In genomic region chr2:232541195-232541960, GRCh38 we compare ENCODE assay signal across 18 cellular contexts. TPM values are rescaled to one million over a fixed set of nuclear protein-coding genes. Genes with fewer than 3 reads are reported as not detected.
DNase-seq lines count a peak whose midpoint lies in the region; ATAC-seq, FAIRE-seq and TF ChIP-seq lines count a peak whose summit lies in the region.
"Had no signal": no experiment of that assay in that cellular context is flagged by ENCODE, and none has a peak within 500 bp of the region (broad histone marks: within the 10 kb centered on the region; RNA-seq: fewer than 3 reads in every experiment).

No MANE protein-coding gene starts in this region.

- H3K4me3 ChIP-seq in GM12878: no peak overlapping the region
- H3K4me3 ChIP-seq in naive thymus-derived CD4-positive, alpha-beta T cell (ENCODE audit: low read length): no peak overlapping the region
- H3K4me3 ChIP-seq: ascending aorta, thyroid gland had no signal

- no peaks in the 10 kb centered on the region for H3K79me2 ChIP-seq in GM12878 (ENCODE audit: control insufficient read depth, insufficient read depth, low read length)

- no peak for ATAC-seq in GM12878
- peak; percentile 45 for ATAC-seq in naive thymus-derived CD4-positive, alpha-beta T cell
- no peak for ATAC-seq in HG03432 (IDR thresholded peaks at IDR 0.05; ENCODE audit: unreplicated experiment)

- H3K4me1 Mint-ChIP-seq in naive thymus-derived CD4-positive, alpha-beta T cell: peaks cover 5 to 21% (median 14%) of the 10 kb centered on the region in 7 donors
- H3K4me1 Mint-ChIP-seq in Calu3 (ENCODE audit: low read depth, unreplicated experiment): no peaks in the 10 kb centered on the region

- peaks cover 0 to 12% (median 9%) of the 10 kb centered on the region in 5 donors for H3K27me3 Mint-ChIP-seq in naive thymus-derived CD4-positive, alpha-beta T cell
- peaks cover 32% of the 10 kb centered on the region for H3K27me3 Mint-ChIP-seq in Calu3 (ENCODE audit: unreplicated experiment)

- 60% methylated on average over 18 of the region's 19 CpGs for WGBS in GM12878 (ENCODE audit: insufficient coverage, insufficient replicate concordance, low lambda C conversion rate, missing lambda C conversion rate)

- no peaks in the 10 kb centered on the region for H4K20me1 ChIP-seq in GM12878 (ENCODE audit: control insufficient read depth, insufficient read depth)

- no peaks in the 10 kb centered on the region for H3K36me3 ChIP-seq in GM12878 (ENCODE audit: control insufficient read depth in 2 of 2, insufficient read depth in 2 of 2, low read length in 1 of 2)
- H3K36me3 ChIP-seq in naive thymus-derived CD4-positive, alpha-beta T cell (ENCODE audit: control insufficient read depth in 2 of 3, insufficient read depth in 3 of 3, low read length in 3 of 3): peaks cover 0 to 16% (median 0%) of the 10 kb centered on the region in 3 experiments
- H3K36me3 ChIP-seq: ascending aorta, thyroid gland had no signal

- no peak overlapping the region for H3K4me3 Mint-ChIP-seq in naive thymus-derived CD4-positive, alpha-beta T cell
- no peak overlapping the region for H3K4me3 Mint-ChIP-seq in Calu3 (ENCODE audit: low read depth, unreplicated experiment)
- H3K4me3 Mint-ChIP-seq: activated CD4-positive, alpha-beta T cell treated with anti-CD3 and anti-CD28 coated beads, Interleukin-2, amount 10 ng/mL, durations not matched to agents 7 days and 5 days; activated T-helper 1 cell treated with anti-CD3 and anti-CD28 coated beads, Interleukin-12 subunit alpha, Interleukin-12 subunit beta, Interleukin-2, Interleukin-4 antibody, amounts not matched to agents 30 ng/mL and 10 ng/mL and 1 ng/mL, durations not matched to agents 14 hours and 24 hours and 36 hours; T-helper 1 cell treated with Interleukin-12 subunit alpha and Interleukin-12 subunit beta and Interleukin-4 antibody, amounts not matched to agents 30 μg/mL and 1 μg/mL, for 36 hours had no signal

- RAD21 ChIA-PET in GM12878 (lab: Charles Lee; ENCODE audit: unreplicated experiment): no interaction called here

- TF ChIP-seq EP300 in GM12878 (IDR thresholded peaks at IDR 0.05; ENCODE audit: borderline replicate concordance in 1 of 2, control insufficient read depth in 1 of 2, low read depth in 2 of 2, low read length in 2 of 2): no peak

- H3K9me3 ChIP-seq in GM12878 (replicated peaks; ENCODE audit: control insufficient read depth, insufficient read depth, low read length): peaks cover 1% of the 10 kb centered on the region; the same call in 2 of the 3 replicates
- no peaks in the 10 kb centered on the region for H3K9me3 ChIP-seq in naive thymus-derived CD4-positive, alpha-beta T cell (ENCODE audit: control insufficient read depth in 2 of 3, low read length in 3 of 3)
- H3K9me3 ChIP-seq: ascending aorta, thyroid gland had no signal

- CTCF ChIA-PET in GM12878 (lab: Yijun Ruan, JAX) (no interaction called here), Calu3 (lab: Charles Lee) (no interaction called here)
- CTCF ChIA-PET in naive thymus-derived CD4-positive, alpha-beta T cell (lab: Charles Lee): interaction anchor here (0.6 kb wide), 1 partner anchor 1900 kb away, joined by 4 read pairs; no protein-coding TSS in a partner anchor

- POLR2A ChIA-PET in GM12878 (lab: Charles Lee): no interaction called here
- POLR2A ChIA-PET in naive thymus-derived CD4-positive, alpha-beta T cell (lab: Charles Lee): no interaction called here

- BruUV-seq in GM12878 (replicated peaks; lab: Mats Ljungman, UMichigan) (no TSS peak), Calu3 (replicated peaks; lab: Mats Ljungman, UMichigan) (no TSS peak)

- H3K4me1 ChIP-seq in GM12878 (ENCODE audit: control insufficient read depth, insufficient read depth, low read length): peaks cover 4% of the 10 kb centered on the region; the same call in 1 of the 2 replicates
- H3K4me1 ChIP-seq in naive thymus-derived CD4-positive, alpha-beta T cell (ENCODE audit: control insufficient read depth in 2 of 2, insufficient read depth in 2 of 2, low read length in 2 of 2): peaks cover 0 to 4% of the 10 kb centered on the region in 2 donors
- H3K4me1 ChIP-seq: ascending aorta, thyroid gland had no signal

- no peak overlapping the region for H3K27ac ChIP-seq in GM12878 (ENCODE audit: control insufficient read depth, insufficient read depth)
- no peak overlapping the region for H3K27ac ChIP-seq in naive thymus-derived CD4-positive, alpha-beta T cell (ENCODE audit: low read depth, low read length)
- H3K27ac ChIP-seq: ascending aorta, thyroid gland had no signal

- peak; percentile 49 for TF ChIP-seq POLR2A in GM12878 (IDR thresholded peaks at IDR 0.05; ENCODE audit: low read depth, low read length)

- intact Hi-C loops in GM12878 (cut with micrococcal nuclease; ENCODE audit: unreplicated experiment): no loop called here
- intact Hi-C loops in naive thymus-derived CD4-positive, alpha-beta T cell (cut with micrococcal nuclease): no loop called here
- intact Hi-C loops in Calu3 (cut with micrococcal nuclease; ENCODE audit: unreplicated experiment): no loop called here

- TF ChIP-seq CTCF in GM12878 (IDR thresholded peaks at IDR 0.05 in 2 of 3, conservative IDR thresholded peaks at IDR 0.05 in 1 of 3; ENCODE audit: control insufficient read depth in 2 of 3, extremely low read depth in 1 of 3, insufficient read depth in 1 of 3, low read depth in 3 of 3, low read length in 3 of 3) (no peak), Calu3 (IDR thresholded peaks at IDR 0.05; ENCODE audit: unreplicated experiment) (no peak)

- no peaks in the 10 kb centered on the region for H3K27me3 ChIP-seq in GM12878 (replicated peaks in 1 of 2; ENCODE audit: control insufficient read depth in 2 of 2, insufficient read depth in 2 of 2, low read length in 1 of 2)
- no peaks in the 10 kb centered on the region for H3K27me3 ChIP-seq in naive thymus-derived CD4-positive, alpha-beta T cell (ENCODE audit: control insufficient read depth in 2 of 2, insufficient read depth in 2 of 2, low read length in 2 of 2)
- H3K27me3 ChIP-seq: ascending aorta, thyroid gland had no signal

- no peak overlapping the region for H3K4me2 ChIP-seq in GM12878 (ENCODE audit: control insufficient read depth, insufficient read depth)

- SMC1A ChIA-PET in GM12878 (lab: Charles Lee; ENCODE audit: uncharacterized antibody, unreplicated experiment): no interaction called here

- H2AFZ ChIP-seq in GM12878 (ENCODE audit: control insufficient read depth, low read depth, low read length): no peak overlapping the region

- no peak for TF ChIP-seq RAD21 in GM12878 (IDR thresholded peaks at IDR 0.05; ENCODE audit: insufficient read depth, low read depth, low read length)

- H3K9ac ChIP-seq in GM12878 (ENCODE audit: control insufficient read depth, insufficient read depth, low read length): no peak overlapping the region

- H3K36me3 Mint-ChIP-seq in naive thymus-derived CD4-positive, alpha-beta T cell: peaks cover under 1 to 19% (median 5%) of the 10 kb centered on the region in 5 donors
- peaks cover 16% of the 10 kb centered on the region for H3K36me3 Mint-ChIP-seq in Calu3 (ENCODE audit: insufficient read depth, unreplicated experiment)

- no peak for FAIRE-seq in GM12878 (lab: Jason Lieb, UNC)

- H3K9me3 Mint-ChIP-seq in naive thymus-derived CD4-positive, alpha-beta T cell: peaks cover 0 to 3% (median 0%) of the 10 kb centered on the region in 11 donors
- H3K9me3 Mint-ChIP-seq in Calu3 (ENCODE audit: low read depth, unreplicated experiment): no peaks in the 10 kb centered on the region

- in situ Hi-C loops in KBM-7 (cut with MboI; ENCODE audit: low pct_unique_long_range_greater_than_20kb, low sequenced_read_pairs) (no loop called here), GM12878 (cut with MboI) (no loop called here)

- peak; percentile 9 for DNase-seq in AG20443 (ENCODE audit: low spot score)
- peak; percentile 20 for DNase-seq in KBM-7
- DNase-seq in GM12878 (ENCODE audit: low read depth, low spot score): no peak
- DNase-seq in naive thymus-derived CD4-positive, alpha-beta T cell: no peak
- DNase-seq in Calu3: no peak
- DNase-seq in NCI-H2171 treated with DMSO at 0.1 percent for 48 hours (lab: John Stamatoyannopoulos, UW): no peak
- no peak for DNase-seq in NCI-H82 (lab: John Stamatoyannopoulos, UW)
- DNase-seq: activated CD4-positive, alpha-beta T cell treated with anti-CD3 and anti-CD28 coated beads, Interleukin-2, amount 10 ng/mL, durations not matched to agents 7 days and 5 days; cortex of kidney; GOT3; MM.1S; thyroid gland had no signal

- H3K27ac Mint-ChIP-seq in naive thymus-derived CD4-positive, alpha-beta T cell: peak overlapping the region in 1 of 9 donors; percentile 88
- H3K27ac Mint-ChIP-seq in Calu3 (ENCODE audit: unreplicated experiment): no peak overlapping the region
- H3K27ac Mint-ChIP-seq: activated CD4-positive, alpha-beta T cell treated with anti-CD3 and anti-CD28 coated beads, Interleukin-2, amount 10 ng/mL, durations not matched to agents 7 days and 5 days; activated T-helper 1 cell treated with anti-CD3 and anti-CD28 coated beads, Interleukin-12 subunit alpha, Interleukin-12 subunit beta, Interleukin-2, Interleukin-4 antibody, amounts not matched to agents 30 ng/mL and 10 ng/mL and 1 ng/mL, durations not matched to agents 14 hours and 24 hours and 36 hours; T-helper 1 cell treated with Interleukin-12 subunit alpha and Interleukin-12 subunit beta and Interleukin-4 antibody, amounts not matched to agents 30 μg/mL and 1 μg/mL, for 36 hours had no signal

RNA-seq across cellular contexts. Expression of gene CHRNG, which starts 1.9 kb away (rescaled TPM):
- not detected in 2 replicates for total RNA-seq in GM12878 (2013; cell fraction: nucleolus; rRNA removed)
- 0.05 TPM in 1 of 2 replicates, not detected in the other for total RNA-seq in GM12878 (2014; rRNA removed)
- not detected in 2 replicates for total RNA-seq in GM12878 (2014; rRNA removed; fragmentation: Illumina TruSeq; extraction: Trizol)
- not detected in 2 replicates for total RNA-seq in GM12878 (2021)
- not detected for polyA plus RNA-seq in GM12878 (2011; ENCODE audit: low read depth)
- not detected in 2 replicates for polyA plus RNA-seq in GM12878 (2011; rRNA removed)
- not detected in 2 replicates for polyA plus RNA-seq in GM12878 (2011; cell fraction: cytosol; rRNA removed)
- polyA plus RNA-seq in GM12878 (2011; cell fraction: nucleus; rRNA removed): not detected in 2 replicates
- polyA plus RNA-seq in GM12878 (2012): 0.08 and 0.11 TPM in 2 replicates
- polyA plus RNA-seq in GM12878 (2014; fragmentation: Illumina TruSeq; extraction: Trizol): not detected in 2 replicates
- not detected for polyA plus RNA-seq in GM12878 (2014; fragmentation: Nextera tagmentation; extraction: Ambion mirVana)
- polyA plus RNA-seq in GM12878 (2014; rRNA removed): not detected in 2 replicates
- under 1 TPM in 1 of 2 experiments, not detected in 1; 0.17 TPM for polyA plus RNA-seq in GM12878 (2016; fragmentation: Nextera tagmentation; extraction: Ambion mirVana)
- polyA minus RNA-seq in GM12878 (2011; rRNA and poly(A)+ RNA removed): not detected in 2 replicates
- not detected in 2 replicates for polyA minus RNA-seq in GM12878 (2011; cell fraction: cytosol; rRNA and poly(A)+ RNA removed)
- not detected in 2 replicates for polyA minus RNA-seq in GM12878 (2011; cell fraction: nucleus; rRNA and poly(A)+ RNA removed)
- total RNA-seq in naive thymus-derived CD4-positive, alpha-beta T cell: not detected
- under 1 TPM; 0.10 to 0.26 TPM for polyA plus RNA-seq in naive thymus-derived CD4-positive, alpha-beta T cell
- total RNA-seq in Calu3 (2022): not detected in 2 replicates
- total RNA-seq: activated CD4-positive, alpha-beta T cell treated with anti-CD3 and anti-CD28 coated beads, Interleukin-2, amount 10 ng/mL, durations not matched to agents 7 days and 5 days; activated T-helper 1 cell treated with anti-CD3 and anti-CD28 coated beads, Interleukin-12 subunit alpha, Interleukin-12 subunit beta, Interleukin-2, Interleukin-4 antibody, amounts not matched to agents 30 ng/mL and 10 ng/mL and 1 ng/mL, durations not matched to agents 14 hours and 24 hours and 36 hours; ascending aorta; pulmonary artery endothelial cell; thyroid gland had no signal
- polyA plus RNA-seq: esophagus had no signal

RNA-seq across cellular contexts. Expression of gene TIGD1, which starts 9.0 kb away (rescaled TPM):
- 55.5 and 58.6 TPM in 2 replicates for total RNA-seq in GM12878 (2013; cell fraction: nucleolus; rRNA removed)
- 5.9 and 7.4 TPM in 2 replicates for total RNA-seq in GM12878 (2014; rRNA removed)
- 5.6 and 6.0 TPM in 2 replicates for total RNA-seq in GM12878 (2014; rRNA removed; fragmentation: Illumina TruSeq; extraction: Trizol)
- total RNA-seq in GM12878 (2021): 4.6 and 5.3 TPM in 2 replicates
- 1.7 TPM for polyA plus RNA-seq in GM12878 (2011; ENCODE audit: low read depth)
- polyA plus RNA-seq in GM12878 (2011; rRNA removed): 4.2 and 5.7 TPM in 2 replicates
- 1.9 TPM in 2 replicates for polyA plus RNA-seq in GM12878 (2011; cell fraction: cytosol; rRNA removed)
- 17.3 and 17.9 TPM in 2 replicates for polyA plus RNA-seq in GM12878 (2011; cell fraction: nucleus; rRNA removed)
- 1.6 and 2.5 TPM in 2 replicates for polyA plus RNA-seq in GM12878 (2012)
- polyA plus RNA-seq in GM12878 (2014; fragmentation: Illumina TruSeq; extraction: Trizol): 5.2 and 6.6 TPM in 2 replicates
- polyA plus RNA-seq in GM12878 (2014; fragmentation: Nextera tagmentation; extraction: Ambion mirVana): 1 to 10 TPM; 1.4 to 2.0 TPM
- 5.6 and 5.9 TPM in 2 replicates for polyA plus RNA-seq in GM12878 (2014; rRNA removed)
- 1 to 10 TPM; 6.6 to 8.4 TPM for polyA plus RNA-seq in GM12878 (2016; fragmentation: Nextera tagmentation; extraction: Ambion mirVana)
- 7.4 and 8.3 TPM in 2 replicates for polyA minus RNA-seq in GM12878 (2011; rRNA and poly(A)+ RNA removed)
- polyA minus RNA-seq in GM12878 (2011; cell fraction: cytosol; rRNA and poly(A)+ RNA removed): 0.80 and 1.6 TPM in 2 replicates
- polyA minus RNA-seq in GM12878 (2011; cell fraction: nucleus; rRNA and poly(A)+ RNA removed): 19.8 and 23.3 TPM in 2 replicates
- 10 to 100 TPM in 4 of 5 experiments, 1 to 10 TPM in 1; 9.7 to 23.4 (median 19.3) TPM for total RNA-seq in naive thymus-derived CD4-positive, alpha-beta T cell
- polyA plus RNA-seq in naive thymus-derived CD4-positive, alpha-beta T cell: 10 to 100 TPM; 17.1 to 23.8 TPM
- total RNA-seq in Calu3 (2022): 14.9 and 15.5 TPM in 2 replicates

RNA-seq across cellular contexts. Expression of gene EIF4E2, which starts 9.1 kb away (rescaled TPM):
- total RNA-seq in GM12878 (2013; cell fraction: nucleolus; rRNA removed): 55.8 and 68.4 TPM in 2 replicates
- total RNA-seq in GM12878 (2014; rRNA removed) (72.5 and 83.5 TPM in 2 replicates), GM12878 (2014; rRNA removed; fragmentation: Illumina TruSeq; extraction: Trizol) (103 and 130 TPM in 2 replicates), GM12878 (2021) (73.2 and 73.3 TPM in 2 replicates), Calu3 (2022) (67.4 and 76.6 TPM in 2 replicates)
- polyA plus RNA-seq in GM12878 (2011; ENCODE audit: low read depth): 60.1 TPM
- polyA plus RNA-seq in GM12878 (2011; rRNA removed) (49.2 and 56.1 TPM in 2 replicates), GM12878 (2014; fragmentation: Illumina TruSeq; extraction: Trizol) (116 and 121 TPM in 2 replicates), GM12878 (2014; fragmentation: Nextera tagmentation; extraction: Ambion mirVana) (100 to 1,000 TPM; 100 to 158 TPM), GM12878 (2014; rRNA removed) (71.1 and 78.0 TPM in 2 replicates), GM12878 (2016; fragmentation: Nextera tagmentation; extraction: Ambion mirVana) (100 to 1,000 TPM; 119 to 135 TPM)
- 45.9 and 47.3 TPM in 2 replicates for polyA plus RNA-seq in GM12878 (2011; cell fraction: cytosol; rRNA removed)
- polyA plus RNA-seq in GM12878 (2011; cell fraction: nucleus; rRNA removed): 47.7 and 53.0 TPM in 2 replicates
- polyA plus RNA-seq in GM12878 (2012): 59.8 and 84.3 TPM in 2 replicates
- polyA minus RNA-seq in GM12878 (2011; rRNA and poly(A)+ RNA removed): 27.3 TPM in 2 replicates
- polyA minus RNA-seq in GM12878 (2011; cell fraction: cytosol; rRNA and poly(A)+ RNA removed): 11.5 and 16.1 TPM in 2 replicates
- polyA minus RNA-seq in GM12878 (2011; cell fraction: nucleus; rRNA and poly(A)+ RNA removed): 20.7 and 33.9 TPM in 2 replicates
- 10 to 100 TPM; 51.9 to 77.6 (median 61.6) TPM for total RNA-seq in naive thymus-derived CD4-positive, alpha-beta T cell
- 10 to 100 TPM; 59.8 to 63.4 TPM for polyA plus RNA-seq in naive thymus-derived CD4-positive, alpha-beta T cell

RNA-seq across cellular contexts. Expression of gene CHRND, which starts 15.4 kb away (rescaled TPM):
- not detected in 2 replicates for total RNA-seq in GM12878 (2013; cell fraction: nucleolus; rRNA removed)
- total RNA-seq in GM12878 (2014; rRNA removed) (not detected in 2 replicates), GM12878 (2014; rRNA removed; fragmentation: Illumina TruSeq; extraction: Trizol) (not detected in 2 replicates), GM12878 (2021) (not detected in 2 replicates), Calu3 (2022) (not detected in 2 replicates)
- not detected for polyA plus RNA-seq in GM12878 (2011; ENCODE audit: low read depth)
- polyA plus RNA-seq in GM12878 (2011; rRNA removed) (not detected in 2 replicates), GM12878 (2014; fragmentation: Illumina TruSeq; extraction: Trizol) (not detected in 2 replicates), GM12878 (2014; fragmentation: Nextera tagmentation; extraction: Ambion mirVana) (not detected), GM12878 (2014; rRNA removed) (not detected in 2 replicates), GM12878 (2016; fragmentation: Nextera tagmentation; extraction: Ambion mirVana) (not detected)
- not detected in 2 replicates for polyA plus RNA-seq in GM12878 (2011; cell fraction: cytosol; rRNA removed)
- not detected in 2 replicates for polyA plus RNA-seq in GM12878 (2011; cell fraction: nucleus; rRNA removed)
- polyA plus RNA-seq in GM12878 (2012): not detected in 2 replicates
- not detected in 2 replicates for polyA minus RNA-seq in GM12878 (2011; rRNA and poly(A)+ RNA removed)
- polyA minus RNA-seq in GM12878 (2011; cell fraction: cytosol; rRNA and poly(A)+ RNA removed): not detected in 2 replicates
- polyA minus RNA-seq in GM12878 (2011; cell fraction: nucleus; rRNA and poly(A)+ RNA removed): not detected in 2 replicates
- not detected for total RNA-seq in naive thymus-derived CD4-positive, alpha-beta T cell
- polyA plus RNA-seq in naive thymus-derived CD4-positive, alpha-beta T cell: under 1 TPM in 1 of 2 donors, not detected in 1; 0.13 TPM
- total RNA-seq: activated CD4-positive, alpha-beta T cell treated with anti-CD3 and anti-CD28 coated beads, Interleukin-2, amount 10 ng/mL, durations not matched to agents 7 days and 5 days; activated T-helper 1 cell treated with anti-CD3 and anti-CD28 coated beads, Interleukin-12 subunit alpha, Interleukin-12 subunit beta, Interleukin-2, Interleukin-4 antibody, amounts not matched to agents 30 ng/mL and 10 ng/mL and 1 ng/mL, durations not matched to agents 14 hours and 24 hours and 36 hours; ascending aorta; pulmonary artery endothelial cell; thyroid gland had no signal
- polyA plus RNA-seq: esophagus had no signal

RNA-seq across cellular contexts. Expression of gene PRSS56, which starts 21.2 kb away (rescaled TPM):
- not detected in 2 replicates for total RNA-seq in GM12878 (2013; cell fraction: nucleolus; rRNA removed)
- total RNA-seq in GM12878 (2014; rRNA removed): not detected in 2 replicates
- total RNA-seq in GM12878 (2014; rRNA removed; fragmentation: Illumina TruSeq; extraction: Trizol): not detected in 2 replicates
- not detected in 2 replicates for total RNA-seq in GM12878 (2021)
- not detected for polyA plus RNA-seq in GM12878 (2011; ENCODE audit: low read depth)
- not detected in 2 replicates for polyA plus RNA-seq in GM12878 (2011; rRNA removed)
- not detected in 2 replicates for polyA plus RNA-seq in GM12878 (2011; cell fraction: cytosol; rRNA removed)
- polyA plus RNA-seq in GM12878 (2011; cell fraction: nucleus; rRNA removed): not detected in 2 replicates
- polyA plus RNA-seq in GM12878 (2012): not detected in 2 replicates
- not detected in 2 replicates for polyA plus RNA-seq in GM12878 (2014; fragmentation: Illumina TruSeq; extraction: Trizol)
- polyA plus RNA-seq in GM12878 (2014; fragmentation: Nextera tagmentation; extraction: Ambion mirVana): not detected
- polyA plus RNA-seq in GM12878 (2014; rRNA removed): not detected in 2 replicates
- polyA plus RNA-seq in GM12878 (2016; fragmentation: Nextera tagmentation; extraction: Ambion mirVana): not detected
- polyA minus RNA-seq in GM12878 (2011; rRNA and poly(A)+ RNA removed): not detected in 2 replicates
- polyA minus RNA-seq in GM12878 (2011; cell fraction: cytosol; rRNA and poly(A)+ RNA removed): not detected in 2 replicates
- not detected in 2 replicates for polyA minus RNA-seq in GM12878 (2011; cell fraction: nucleus; rRNA and poly(A)+ RNA removed)
- total RNA-seq in naive thymus-derived CD4-positive, alpha-beta T cell: not detected
- not detected for polyA plus RNA-seq in naive thymus-derived CD4-positive, alpha-beta T cell
- total RNA-seq in Calu3 (2022): not detected in 2 replicates
- total RNA-seq: activated CD4-positive, alpha-beta T cell treated with anti-CD3 and anti-CD28 coated beads, Interleukin-2, amount 10 ng/mL, durations not matched to agents 7 days and 5 days; activated T-helper 1 cell treated with anti-CD3 and anti-CD28 coated beads, Interleukin-12 subunit alpha, Interleukin-12 subunit beta, Interleukin-2, Interleukin-4 antibody, amounts not matched to agents 30 ng/mL and 10 ng/mL and 1 ng/mL, durations not matched to agents 14 hours and 24 hours and 36 hours; ascending aorta; pulmonary artery endothelial cell; thyroid gland had no signal
- polyA plus RNA-seq: esophagus had no signal

Comparison
In these comparisons a context has a peak if more than half of its experiments do, and no peak if none do; other contexts are left out.
1. DNase-seq: peak in AG20443 (single experiment) and KBM-7 (single experiment); none in GM12878 (single experiment), naive thymus-derived CD4-positive, alpha-beta T cell (0 of 9), Calu3 (single experiment), NCI-H2171 treated with DMSO at 0.1 percent for 48 hours (single experiment) and NCI-H82 (single experiment).